Comparison of ENCODE assay signal across 27 cellular contexts in the genomic region with DNA sequence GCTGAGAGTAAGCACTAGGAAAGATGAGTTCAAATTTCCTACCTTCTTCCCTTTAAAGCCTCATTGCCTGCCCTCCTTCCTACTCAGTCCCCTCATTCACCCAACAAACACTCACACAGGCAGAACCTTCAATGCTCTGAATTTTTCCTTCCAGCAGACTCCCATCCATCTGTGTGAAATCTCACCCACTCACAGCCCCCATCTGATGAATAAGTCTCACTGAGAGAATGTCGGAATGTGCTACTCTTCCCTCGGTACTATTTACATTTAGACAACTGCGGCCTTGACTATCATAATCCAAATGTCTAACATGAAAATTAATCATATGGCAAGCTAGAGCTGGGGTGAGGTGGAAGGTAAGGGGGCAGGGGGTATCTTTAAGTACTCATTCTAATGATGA. TPM values are rescaled to one million over a fixed set of nuclear protein-coding genes. Genes with fewer than 3 reads are reported as not detected.
"Had no signal": no experiment of that assay in that cellular context is flagged by ENCODE, and none has a peak within 500 bp of the region (broad histone marks: within the 10 kb centered on the region; RNA-seq: fewer than 3 reads in every experiment).

No MANE protein-coding gene starts in this region.

- H3K4me1 Mint-ChIP-seq: naive thymus-derived CD8-positive, alpha-beta T cell; neural crest cell; stimulated activated effector memory CD8-positive, alpha-beta T cell treated with anti-CD3 and anti-CD28 coated beads, Interleukin-12 subunit alpha, Interleukin-12 subunit beta, amount 100 ng/mL, for 72 hours; stimulated activated naive B cell treated with anti-CD40 and anti-IgM and Interleukin-4, amounts not matched to agents 10 μg/mL and 1 μg/mL and 100 μg/mL, for 72 hours had no signal

- H3K4me1 ChIP-seq: pancreas, prostate gland, sigmoid colon, stomach, thyroid gland, tibial nerve, upper lobe of right lung, uterus had no signal

- DNase-seq: naive thymus-derived CD8-positive, alpha-beta T cell; nephron progenitor cell; pancreas; right cardiac atrium; right lobe of liver; sigmoid colon; small intestine; stimulated activated CD4-positive, alpha-beta T cell treated with anti-CD3 and anti-CD28 coated beads, Interleukin-15, amount 100 ng/mL, for 24 hours; stimulated activated CD4-positive, alpha-beta T cell treated with anti-CD3 and anti-CD28 coated beads, Interleukin-2, amount 100 ng/mL, for 24 hours; stimulated activated CD4-positive, alpha-beta T cell treated with anti-CD3 and anti-CD28 coated beads, Interleukin-2, amount 100 ng/mL, for 48 hours; stimulated activated CD4-positive, alpha-beta T cell treated with anti-CD3 and anti-CD28 coated beads, Interleukin-4, amount 100 ng/mL, for 24 hours; stimulated activated naive B cell treated with anti-CD40 and anti-IgM and Interleukin-4, amounts not matched to agents 10 μg/mL and 1 μg/mL and 100 μg/mL, for 72 hours; stimulated activated naive CD4-positive, alpha-beta T cell treated with Interleukin-2 at 50 U/mL for 16 hours; stomach; thyroid gland; upper lobe of right lung; uterus had no signal

- H3K27ac ChIP-seq: neutrophil, pancreas, prostate gland, right lobe of liver, sigmoid colon, stomach, thoracic aorta, thyroid gland, tibial nerve, upper lobe of right lung, uterus had no signal

- H3K36me3 Mint-ChIP-seq: stimulated activated effector memory CD8-positive, alpha-beta T cell treated with anti-CD3 and anti-CD28 coated beads, Interleukin-12 subunit alpha, Interleukin-12 subunit beta, amount 100 ng/mL, for 72 hours; type B pancreatic cell had no signal

- H3K27ac Mint-ChIP-seq: naive thymus-derived CD8-positive, alpha-beta T cell; natural killer cell treated with Interleukin-12 subunit alpha and Interleukin-12 subunit beta and Interleukin-15 and Interleukin-18, amount 100 ng/mL, for 72 hours; nephron progenitor cell; stimulated activated effector memory CD8-positive, alpha-beta T cell treated with anti-CD3 and anti-CD28 coated beads, Interleukin-12 subunit alpha, Interleukin-12 subunit beta, amount 100 ng/mL, for 72 hours; stimulated activated naive B cell treated with anti-CD40 and anti-IgM and Interleukin-4, amounts not matched to agents 10 μg/mL and 1 μg/mL and 100 μg/mL, for 72 hours; stimulated activated naive CD8-positive, alpha-beta T cell treated with anti-CD3 and anti-CD28 coated beads, Interleukin-15, Interleukin-2, amounts not matched to agents 100 ng/mL and 50 ng/mL, for 24 hours; type B pancreatic cell had no signal

- ATAC-seq: naive thymus-derived CD8-positive, alpha-beta T cell; natural killer cell treated with Interleukin-12 subunit alpha and Interleukin-12 subunit beta and Interleukin-15 and Interleukin-18, amount 100 ng/mL, for 72 hours; pancreas; right cardiac atrium; right lobe of liver; stimulated activated effector memory CD8-positive, alpha-beta T cell treated with anti-CD3 and anti-CD28 coated beads, Interleukin-12 subunit alpha, Interleukin-12 subunit beta, amount 100 ng/mL, for 72 hours; stimulated activated naive B cell treated with anti-CD40 and anti-IgM and Interleukin-4, amounts not matched to agents 10 μg/mL and 1 μg/mL and 100 μg/mL, for 72 hours; upper lobe of right lung had no signal

- H3K9me3 Mint-ChIP-seq: naive thymus-derived CD8-positive, alpha-beta T cell; natural killer cell treated with Interleukin-12 subunit alpha and Interleukin-12 subunit beta and Interleukin-15 and Interleukin-18, amount 100 ng/mL, for 72 hours; stimulated activated effector memory CD8-positive, alpha-beta T cell treated with anti-CD3 and anti-CD28 coated beads, Interleukin-12 subunit alpha, Interleukin-12 subunit beta, amount 100 ng/mL, for 72 hours; stimulated activated naive B cell treated with anti-CD40 and anti-IgM and Interleukin-4, amounts not matched to agents 10 μg/mL and 1 μg/mL and 100 μg/mL, for 72 hours; stimulated activated naive CD8-positive, alpha-beta T cell treated with anti-CD3 and anti-CD28 coated beads, Interleukin-15, Interleukin-2, amounts not matched to agents 100 ng/mL and 50 ng/mL, for 24 hours; type B pancreatic cell had no signal

- H3K4me3 Mint-ChIP-seq: naive thymus-derived CD8-positive, alpha-beta T cell; natural killer cell treated with Interleukin-12 subunit alpha and Interleukin-12 subunit beta and Interleukin-15 and Interleukin-18, amount 100 ng/mL, for 72 hours; nephron progenitor cell; neural crest cell; stimulated activated effector memory CD8-positive, alpha-beta T cell treated with anti-CD3 and anti-CD28 coated beads, Interleukin-12 subunit alpha, Interleukin-12 subunit beta, amount 100 ng/mL, for 72 hours; stimulated activated naive B cell treated with anti-CD40 and anti-IgM and Interleukin-4, amounts not matched to agents 10 μg/mL and 1 μg/mL and 100 μg/mL, for 72 hours; stimulated activated naive CD8-positive, alpha-beta T cell treated with anti-CD3 and anti-CD28 coated beads, Interleukin-15, Interleukin-2, amounts not matched to agents 100 ng/mL and 50 ng/mL, for 24 hours; type B pancreatic cell had no signal

- H3K36me3 ChIP-seq: neutrophil, pancreas, prostate gland, right lobe of liver, thoracic aorta, thyroid gland, upper lobe of right lung, uterus had no signal

- H3K27me3 Mint-ChIP-seq: naive thymus-derived CD8-positive, alpha-beta T cell; stimulated activated naive B cell treated with anti-CD40 and anti-IgM and Interleukin-4, amounts not matched to agents 10 μg/mL and 1 μg/mL and 100 μg/mL, for 72 hours; stimulated activated naive CD8-positive, alpha-beta T cell treated with anti-CD3 and anti-CD28 coated beads, Interleukin-15, Interleukin-2, amounts not matched to agents 100 ng/mL and 50 ng/mL, for 24 hours; type B pancreatic cell had no signal

- H3K4me3 ChIP-seq: pancreas, prostate gland, right lobe of liver, sigmoid colon, stomach, thoracic aorta, thyroid gland, tibial nerve, upper lobe of right lung, uterus had no signal

- H3K27me3 ChIP-seq: neutrophil, pancreas, right lobe of liver, sigmoid colon, thyroid gland, upper lobe of right lung had no signal

RNA-seq across cellular contexts. Expression of gene CLDN2, which starts 19.4 kb away (rescaled TPM):
- polyA plus RNA-seq: naive thymus-derived CD8-positive, alpha-beta T cell; urinary bladder had no signal

RNA-seq across cellular contexts. Expression of gene RIPPLY1, which starts 36.4 kb away (rescaled TPM):
- polyA plus RNA-seq: naive thymus-derived CD8-positive, alpha-beta T cell; right cardiac atrium; stomach; urinary bladder had no signal
